Comparison of ENCODE assay signal across 2 cellular contexts in genomic region chr1:180532854-180533253, GRCh38.
TF ChIP-seq lines count a peak whose summit lies in the region.

No MANE protein-coding gene starts in this region.

TF ChIP-seq in HepG2, 621 proteins besides CTCF, POLR2A, EP300 and RAD21:
- TF ChIP-seq MTA3 (CRISPR knock-in tag; IDR thresholded peaks at IDR 0.05), result no peak
- TF ChIP-seq PLRG1 (conservative IDR thresholded peaks at IDR 0.05), result no peak
- no peak for TF ChIP-seq HMG20B (CRISPR knock-in tag; conservative IDR thresholded peaks at IDR 0.05)
- TF ChIP-seq PBX3 (CRISPR knock-in tag; IDR thresholded peaks at IDR 0.05; ENCODE audit: borderline replicate concordance), result no peak
- TF ChIP-seq RBFOX2 (IDR thresholded peaks at IDR 0.05; ENCODE audit: low read depth, low read length), result no peak
- TF ChIP-seq FOXP1 (IDR thresholded peaks at IDR 0.05), result no peak
- TF ChIP-seq FOXP1 (CRISPR knock-in tag; IDR thresholded peaks at IDR 0.05), result no peak

TF ChIP-seq in endothelial cell of umbilical vein, 7 proteins besides CTCF, POLR2A, EP300 and RAD21:
- TF ChIP-seq GATA2 (IDR thresholded peaks at IDR 0.05; ENCODE audit: insufficient read depth, insufficient read length, low read depth, low read length) (no peak), MYC (IDR thresholded peaks at IDR 0.05; ENCODE audit: low read depth, low read length) (no peak), JUN (IDR thresholded peaks at IDR 0.05; ENCODE audit: borderline replicate concordance, insufficient read depth, insufficient read length, low read depth) (no peak), FOS (IDR thresholded peaks at IDR 0.05; ENCODE audit: borderline replicate concordance, insufficient read depth, low read length) (no peak), POLR2AphosphoS5 (IDR thresholded peaks at IDR 0.05; ENCODE audit: insufficient read depth, low read depth, low read length) (no peak), EZH2 (IDR thresholded peaks at IDR 0.05; ENCODE audit: borderline replicate concordance, low read depth, low read length, severe bottlenecking) (no peak)
